In the genomic region with DNA sequence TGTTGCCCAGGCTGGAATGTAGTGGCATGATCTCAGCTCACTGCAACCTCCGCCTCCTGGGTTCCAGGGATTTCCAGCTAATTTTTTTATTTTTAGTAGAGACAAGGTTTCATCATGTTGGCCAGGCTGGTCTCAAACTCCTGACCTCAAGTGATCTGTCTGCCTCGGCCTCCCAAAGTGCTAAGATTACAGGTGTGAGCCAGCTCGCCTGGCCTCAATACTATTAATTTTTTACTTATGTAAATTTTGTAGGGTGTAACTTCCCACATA, we compare ENCODE assay signal across 6 cellular contexts. TPM values are rescaled to one million over a fixed set of nuclear protein-coding genes. Genes with fewer than 3 reads are reported as not detected.
DNase-seq lines count a peak whose midpoint lies in the region; ATAC-seq lines count a peak whose summit lies in the region.
"Not testable (repeated sequence)": the region's sequence is repeated elsewhere in the genome, so short reads cannot be mapped to it uniquely, and the experiment has no call there.

No MANE protein-coding gene starts in this region.

- peak overlapping the region; percentile 84 for H3K27ac ChIP-seq in CD4-positive, CD25-positive, alpha-beta regulatory T cell (ENCODE audit: insufficient read depth, low read length, poor library complexity, severe bottlenecking)

- H3K4me1 Mint-ChIP-seq in CD4-positive, CD25-positive, alpha-beta regulatory T cell, result peaks cover 0 to 38% (median 27%) of the 10 kb centered on the region in 4 donors
- H3K4me1 Mint-ChIP-seq in T-helper 17 cell, result peaks cover 20% of the 10 kb centered on the region
- H3K4me1 Mint-ChIP-seq in activated CD8-positive, alpha-beta memory T cell treated with anti-CD3 and anti-CD28 coated beads, Interleukin-2, amount 10 ng/mL, durations not matched to agents 7 days and 5 days, result peaks cover 23% of the 10 kb centered on the region
- H3K4me1 Mint-ChIP-seq in immature natural killer cell, result peaks cover 30 to 36% of the 10 kb centered on the region in 2 donors
- peaks cover 17 to 28% of the 10 kb centered on the region in 2 donors for H3K4me1 Mint-ChIP-seq in natural killer cell treated with Interleukin-12 subunit alpha and Interleukin-12 subunit beta and Interleukin-15 and Interleukin-18, amount 100 ng/mL, for 72 hours (ENCODE audit: low read depth in 2 of 2)
- peaks cover 32% of the 10 kb centered on the region for H3K4me1 Mint-ChIP-seq in stimulated activated effector memory CD8-positive, alpha-beta T cell treated with anti-CD3 and anti-CD28 coated beads, Interleukin-12 subunit alpha, Interleukin-12 subunit beta, amount 100 ng/mL, for 72 hours

- H3K27me3 Mint-ChIP-seq in CD4-positive, CD25-positive, alpha-beta regulatory T cell; T-helper 17 cell; activated CD8-positive, alpha-beta memory T cell treated with anti-CD3 and anti-CD28 coated beads, Interleukin-2, amount 10 ng/mL, durations not matched to agents 7 days and 5 days; natural killer cell treated with Interleukin-12 subunit alpha and Interleukin-12 subunit beta and Interleukin-15 and Interleukin-18, amount 100 ng/mL, for 72 hours: not testable (repeated sequence)
- peaks cover 8 to 16% (median 16%) of the 10 kb centered on the region in 3 donors for H3K27me3 Mint-ChIP-seq in immature natural killer cell (ENCODE audit: low read depth in 3 of 3)

- not testable (repeated sequence) for H3K9me3 Mint-ChIP-seq in CD4-positive, CD25-positive, alpha-beta regulatory T cell; activated CD8-positive, alpha-beta memory T cell treated with anti-CD3 and anti-CD28 coated beads, Interleukin-2, amount 10 ng/mL, durations not matched to agents 7 days and 5 days (ENCODE audit: low read depth); immature natural killer cell; natural killer cell treated with Interleukin-12 subunit alpha and Interleukin-12 subunit beta and Interleukin-15 and Interleukin-18, amount 100 ng/mL, for 72 hours; stimulated activated effector memory CD8-positive, alpha-beta T cell treated with anti-CD3 and anti-CD28 coated beads, Interleukin-12 subunit alpha, Interleukin-12 subunit beta, amount 100 ng/mL, for 72 hours

- H3K9me3 ChIP-seq in CD4-positive, CD25-positive, alpha-beta regulatory T cell (ENCODE audit: control insufficient read depth in 2 of 2, low read length in 2 of 2); T-helper 17 cell (ENCODE audit: control insufficient read depth, low read length, poor library complexity, severe bottlenecking): not testable (repeated sequence)

- CTCF ChIA-PET in activated CD8-positive, alpha-beta memory T cell treated with anti-CD3 and anti-CD28 coated beads, Interleukin-2, amount 10 ng/mL, durations not matched to agents 7 days and 5 days (lab: Charles Lee), result interaction anchor here (1.1 to 1.3 kb wide), 4 partner anchors 15 to 111 kb away, joined by 3 to 7 read pairs (median 4); no protein-coding TSS in a partner anchor

- not testable (repeated sequence) for H3K36me3 ChIP-seq in CD4-positive, CD25-positive, alpha-beta regulatory T cell (ENCODE audit: control insufficient read depth, insufficient read depth, low read length)

- not testable (repeated sequence) for H3K4me3 Mint-ChIP-seq in CD4-positive, CD25-positive, alpha-beta regulatory T cell; T-helper 17 cell; activated CD8-positive, alpha-beta memory T cell treated with anti-CD3 and anti-CD28 coated beads, Interleukin-2, amount 10 ng/mL, durations not matched to agents 7 days and 5 days; natural killer cell treated with Interleukin-12 subunit alpha and Interleukin-12 subunit beta and Interleukin-15 and Interleukin-18, amount 100 ng/mL, for 72 hours
- peak overlapping the region in 3 of 5 donors; percentile 15 to 20 (median 15) for H3K4me3 Mint-ChIP-seq in immature natural killer cell
- peak overlapping the region; percentile 53 for H3K4me3 Mint-ChIP-seq in stimulated activated effector memory CD8-positive, alpha-beta T cell treated with anti-CD3 and anti-CD28 coated beads, Interleukin-12 subunit alpha, Interleukin-12 subunit beta, amount 100 ng/mL, for 72 hours

- not testable (repeated sequence) for ATAC-seq in CD4-positive, CD25-positive, alpha-beta regulatory T cell (ENCODE audit: low read depth in 2 of 2); T-helper 17 cell; activated CD8-positive, alpha-beta memory T cell treated with anti-CD3 and anti-CD28 coated beads, Interleukin-2, amount 10 ng/mL, durations not matched to agents 7 days and 5 days; natural killer cell treated with Interleukin-12 subunit alpha and Interleukin-12 subunit beta and Interleukin-15 and Interleukin-18, amount 100 ng/mL, for 72 hours; stimulated activated effector memory CD8-positive, alpha-beta T cell treated with anti-CD3 and anti-CD28 coated beads, Interleukin-12 subunit alpha, Interleukin-12 subunit beta, amount 100 ng/mL, for 72 hours

- not testable (repeated sequence) for DNase-seq in CD4-positive, CD25-positive, alpha-beta regulatory T cell; T-helper 17 cell; activated CD8-positive, alpha-beta memory T cell treated with anti-CD3 and anti-CD28 coated beads, Interleukin-2, amount 10 ng/mL, durations not matched to agents 7 days and 5 days; immature natural killer cell; natural killer cell treated with Interleukin-12 subunit alpha and Interleukin-12 subunit beta and Interleukin-15 and Interleukin-18, amount 100 ng/mL, for 72 hours (ENCODE audit: low spot score); stimulated activated effector memory CD8-positive, alpha-beta T cell treated with anti-CD3 and anti-CD28 coated beads, Interleukin-12 subunit alpha, Interleukin-12 subunit beta, amount 100 ng/mL, for 72 hours (ENCODE audit: low spot score in 2 of 2)

- H3K27ac Mint-ChIP-seq in CD4-positive, CD25-positive, alpha-beta regulatory T cell, result not testable (repeated sequence)
- peak overlapping the region; percentile 44 for H3K27ac Mint-ChIP-seq in T-helper 17 cell
- peak overlapping the region; percentile 37 for H3K27ac Mint-ChIP-seq in activated CD8-positive, alpha-beta memory T cell treated with anti-CD3 and anti-CD28 coated beads, Interleukin-2, amount 10 ng/mL, durations not matched to agents 7 days and 5 days
- H3K27ac Mint-ChIP-seq in immature natural killer cell, result peak overlapping the region in 1 of 6 donors; percentile 31
- peak overlapping the region; percentile 88 to 90 for H3K27ac Mint-ChIP-seq in natural killer cell treated with Interleukin-12 subunit alpha and Interleukin-12 subunit beta and Interleukin-15 and Interleukin-18, amount 100 ng/mL, for 72 hours
- peak overlapping the region; percentile 85 for H3K27ac Mint-ChIP-seq in stimulated activated effector memory CD8-positive, alpha-beta T cell treated with anti-CD3 and anti-CD28 coated beads, Interleukin-12 subunit alpha, Interleukin-12 subunit beta, amount 100 ng/mL, for 72 hours

- H3K36me3 Mint-ChIP-seq in CD4-positive, CD25-positive, alpha-beta regulatory T cell; T-helper 17 cell (ENCODE audit: low read depth); immature natural killer cell; natural killer cell treated with Interleukin-12 subunit alpha and Interleukin-12 subunit beta and Interleukin-15 and Interleukin-18, amount 100 ng/mL, for 72 hours; stimulated activated effector memory CD8-positive, alpha-beta T cell treated with anti-CD3 and anti-CD28 coated beads, Interleukin-12 subunit alpha, Interleukin-12 subunit beta, amount 100 ng/mL, for 72 hours: not testable (repeated sequence)
- peaks cover 11% of the 10 kb centered on the region for H3K36me3 Mint-ChIP-seq in activated CD8-positive, alpha-beta memory T cell treated with anti-CD3 and anti-CD28 coated beads, Interleukin-2, amount 10 ng/mL, durations not matched to agents 7 days and 5 days

- H3K4me3 ChIP-seq in CD4-positive, CD25-positive, alpha-beta regulatory T cell (ENCODE audit: low read depth, low read length), result not testable (repeated sequence)

- not testable (repeated sequence) for H3K27me3 ChIP-seq in CD4-positive, CD25-positive, alpha-beta regulatory T cell (ENCODE audit: control insufficient read depth, insufficient read depth, low read length)

- H3K4me1 ChIP-seq in CD4-positive, CD25-positive, alpha-beta regulatory T cell (ENCODE audit: control insufficient read depth, insufficient read depth, low read length, poor library complexity, severe bottlenecking), result peaks cover 35% of the 10 kb centered on the region

RNA-seq across cellular contexts. Expression of gene PSME4, which starts 24.7 kb away (rescaled TPM):
- 114 TPM for total RNA-seq in CD4-positive, CD25-positive, alpha-beta regulatory T cell
- 1 to 10 TPM; 5.8 to 8.2 (median 6.4) TPM for polyA plus RNA-seq in CD4-positive, CD25-positive, alpha-beta regulatory T cell
- total RNA-seq in T-helper 17 cell, result 10 to 100 TPM; 64.5 to 80.4 TPM
- 10 to 100 TPM; 57.0 to 70.0 TPM for total RNA-seq in activated CD8-positive, alpha-beta memory T cell treated with anti-CD3 and anti-CD28 coated beads, Interleukin-2, amount 10 ng/mL, durations not matched to agents 7 days and 5 days
- polyA plus RNA-seq in immature natural killer cell, result 1 to 10 TPM; 1.8 to 8.8 (median 4.2) TPM
- total RNA-seq in natural killer cell treated with Interleukin-12 subunit alpha and Interleukin-12 subunit beta and Interleukin-15 and Interleukin-18, amount 100 ng/mL, for 72 hours, result 10 to 100 TPM; 64.9 to 85.0 TPM
